ENCODE assay signal across 25 cellular contexts in the genomic region with DNA sequence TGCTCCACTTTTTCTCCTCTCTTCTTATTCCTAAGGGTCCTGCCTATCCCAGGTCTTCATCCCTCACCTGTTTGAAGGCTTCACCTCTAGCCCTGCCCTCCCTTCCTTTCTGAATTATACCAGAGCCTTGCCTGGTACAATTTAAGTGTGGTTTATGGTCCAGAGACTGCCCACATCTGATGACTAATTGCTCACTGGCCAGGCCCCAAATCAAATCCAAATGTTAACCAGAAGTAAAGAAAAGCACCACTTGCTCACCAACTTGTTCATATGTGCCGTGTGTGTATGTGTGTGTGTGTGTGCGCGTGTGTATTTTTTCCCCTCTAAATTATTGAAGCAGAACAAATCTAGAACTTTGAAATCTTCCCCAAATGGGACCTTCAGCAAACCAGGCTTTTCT. TPM values are rescaled to one million over a fixed set of nuclear protein-coding genes. Genes with fewer than 3 reads are reported as not detected.
A peak's percentile ranks its signal among the peaks of the same experiment; 100 is the strongest.
DNase-seq lines count a peak whose midpoint lies in the region; ATAC-seq and TF ChIP-seq lines count a peak whose summit lies in the region.
"Had no signal": no experiment of that assay in that cellular context is flagged by ENCODE, and none has a peak within 500 bp of the region (broad histone marks: within the 10 kb centered on the region; RNA-seq: fewer than 3 reads in every experiment).

No MANE protein-coding gene starts in this region.

- DNase-seq in BJ (ENCODE audit: low read depth) (peak; percentile 14), M059J (ENCODE audit: low read depth) (peak; percentile 62), mammary epithelial cell (peak; percentile 36), kidney tubule cell (ENCODE audit: low spot score) (peak; percentile 49), midbrain (lab: John Stamatoyannopoulos, UW) (no peak), NCI-H146 treated with DMSO at 0.1 percent for 48 hours (lab: John Stamatoyannopoulos, UW; ENCODE audit: unreplicated experiment) (no peak)
- DNase-seq in activated T-helper 1 cell treated with anti-CD3 and anti-CD28 coated beads, Interleukin-12 subunit alpha, Interleukin-12 subunit beta, Interleukin-2, Interleukin-4 antibody, amounts not matched to agents 30 ng/mL and 10 ng/mL and 1 ng/mL, durations not matched to agents 14 hours and 24 hours and 36 hours (ENCODE audit: low spot score) = no peak
- DNase-seq: activated CD4-positive, alpha-beta memory T cell treated with anti-CD3 and anti-CD28 coated beads for 36 hours; activated naive CD4-positive, alpha-beta T cell treated with anti-CD3 and anti-CD28 coated beads for 36 hours; body of pancreas; DMS79 treated with DMSO at 0.1 percent for 48 hours; foreskin melanocyte; KG1; left colon; NCI-H1048; NCI-H524 treated with DMSO at 0.1 percent for 48 hours; nephron progenitor cell; SIG-M5; stimulated activated CD4-positive, alpha-beta T cell treated with anti-CD3 and anti-CD28 coated beads, Interleukin-2, amount 100 ng/mL, for 48 hours; T-helper 2 cell had no signal

- H2AFZ ChIP-seq in mammary epithelial cell (ENCODE audit: low read depth, low read length) = no peak overlapping the region

- CTCF ChIA-PET in BJ (lab: Yijun Ruan, JAX) (interaction anchor here (6.7 kb wide), 1 partner anchor 15 kb away, joined by 52 read pairs; no protein-coding TSS in a partner anchor), mammary epithelial cell (lab: Charles Lee; ENCODE audit: low non-redundant PET) (no interaction called here)

- no peaks in the 10 kb centered on the region for H3K4me1 ChIP-seq in mammary epithelial cell (ENCODE audit: insufficient read depth, low read length)

- H3K4me3 ChIP-seq in BJ (ENCODE audit: low read depth, low read length) (no peak overlapping the region), mammary epithelial cell (replicated peaks in 1 of 3; ENCODE audit: insufficient read depth in 1 of 3, low read depth in 2 of 3, low read length in 3 of 3) (no peak overlapping the region)
- H3K4me3 ChIP-seq: body of pancreas had no signal

- H3K27me3 ChIP-seq in BJ (ENCODE audit: control insufficient read depth, insufficient read depth, low read length) (peaks cover 13% of the 10 kb centered on the region), mammary epithelial cell (ENCODE audit: insufficient read depth, low read length) (no peaks in the 10 kb centered on the region)
- H3K27me3 ChIP-seq: body of pancreas had no signal

- H3K27me3 Mint-ChIP-seq in activated T-helper 1 cell treated with anti-CD3 and anti-CD28 coated beads, Interleukin-12 subunit alpha, Interleukin-12 subunit beta, Interleukin-2, Interleukin-4 antibody, amounts not matched to agents 30 ng/mL and 10 ng/mL and 1 ng/mL, durations not matched to agents 14 hours and 24 hours and 36 hours (ENCODE audit: insufficient read depth) = peaks cover 8% of the 10 kb centered on the region

- no peak overlapping the region for H3K4me3 Mint-ChIP-seq in activated T-helper 1 cell treated with anti-CD3 and anti-CD28 coated beads, Interleukin-12 subunit alpha, Interleukin-12 subunit beta, Interleukin-2, Interleukin-4 antibody, amounts not matched to agents 30 ng/mL and 10 ng/mL and 1 ng/mL, durations not matched to agents 14 hours and 24 hours and 36 hours
- H3K4me3 Mint-ChIP-seq: activated CD4-positive, alpha-beta memory T cell treated with anti-CD3 and anti-CD28 coated beads for 36 hours; activated naive CD4-positive, alpha-beta T cell treated with anti-CD3 and anti-CD28 coated beads for 36 hours; mesothelial cell of epicardium; WTC11 had no signal

- no peaks in the 10 kb centered on the region for H3K9me3 Mint-ChIP-seq in activated T-helper 1 cell treated with anti-CD3 and anti-CD28 coated beads, Interleukin-12 subunit alpha, Interleukin-12 subunit beta, Interleukin-2, Interleukin-4 antibody, amounts not matched to agents 30 ng/mL and 10 ng/mL and 1 ng/mL, durations not matched to agents 14 hours and 24 hours and 36 hours
- H3K9me3 Mint-ChIP-seq: activated CD4-positive, alpha-beta memory T cell treated with anti-CD3 and anti-CD28 coated beads for 36 hours; activated naive CD4-positive, alpha-beta T cell treated with anti-CD3 and anti-CD28 coated beads for 36 hours; mesothelial cell of epicardium; nephron progenitor cell; WTC11 had no signal

- no peaks in the 10 kb centered on the region for H3K9me3 ChIP-seq in mammary epithelial cell (replicated peaks; ENCODE audit: insufficient read depth, low read length)
- H3K9me3 ChIP-seq: body of pancreas had no signal

- no peak overlapping the region for H3K4me2 ChIP-seq in mammary epithelial cell (ENCODE audit: insufficient read depth, low read depth, low read length)

- no peak overlapping the region for H3K9ac ChIP-seq in mammary epithelial cell (ENCODE audit: insufficient read depth, low read length)

- no TSS peak for BruUV-seq in mammary epithelial cell (replicated peaks; lab: Mats Ljungman, UMichigan)

- in situ Hi-C loops in mammary epithelial cell (cut with MboI; ENCODE audit: low sequenced_read_pairs in 2 of 2) = no loop called here

- H4K20me1 ChIP-seq in mammary epithelial cell (ENCODE audit: insufficient read depth, low read length) = no peaks in the 10 kb centered on the region

- intact Hi-C loops in mammary epithelial cell (cut with micrococcal nuclease) = no loop called here
- intact Hi-C loops in activated T-helper 1 cell treated with anti-CD3 and anti-CD28 coated beads, Interleukin-12 subunit alpha, Interleukin-12 subunit beta, Interleukin-2, Interleukin-4 antibody, amounts not matched to agents 30 ng/mL and 10 ng/mL and 1 ng/mL, durations not matched to agents 14 hours and 24 hours and 36 hours (cut with micrococcal nuclease) = no loop called here

- dilution Hi-C loops in mammary epithelial cell (cut with HindIII; ENCODE audit: low sequenced_read_pairs) = loop anchor here (10.0 kb wide), 2 partner anchors 101 to 549 kb away; partner anchors contain the start of gene SRSF10

- H3K36me3 ChIP-seq in BJ (ENCODE audit: control insufficient read depth, insufficient read depth, low read length) (no peaks in the 10 kb centered on the region), mammary epithelial cell (ENCODE audit: insufficient read depth, low read length) (no peaks in the 10 kb centered on the region)

- H3K79me2 ChIP-seq in mammary epithelial cell (ENCODE audit: insufficient read depth, low read length) = no peaks in the 10 kb centered on the region

- no peak overlapping the region for H3K27ac ChIP-seq in mammary epithelial cell (ENCODE audit: insufficient read depth, low read depth, low read length)
- H3K27ac ChIP-seq: body of pancreas had no signal

- WGBS in mammary epithelial cell (ENCODE audit: low coverage, missing lambda C conversion rate) = 88% methylated on average over 3 of the region's 3 CpGs

- POLR2A ChIA-PET in BJ (lab: Charles Lee) = interaction anchor here (0.5 kb wide), 1 partner anchor 815 kb away, joined by 4 read pairs; no protein-coding TSS in a partner anchor

- H3K27ac Mint-ChIP-seq in activated T-helper 1 cell treated with anti-CD3 and anti-CD28 coated beads, Interleukin-12 subunit alpha, Interleukin-12 subunit beta, Interleukin-2, Interleukin-4 antibody, amounts not matched to agents 30 ng/mL and 10 ng/mL and 1 ng/mL, durations not matched to agents 14 hours and 24 hours and 36 hours = no peak overlapping the region
- H3K27ac Mint-ChIP-seq: activated CD4-positive, alpha-beta memory T cell treated with anti-CD3 and anti-CD28 coated beads for 36 hours; activated naive CD4-positive, alpha-beta T cell treated with anti-CD3 and anti-CD28 coated beads for 36 hours; mesothelial cell of epicardium; WTC11 had no signal

- H3K36me3 Mint-ChIP-seq in activated T-helper 1 cell treated with anti-CD3 and anti-CD28 coated beads, Interleukin-12 subunit alpha, Interleukin-12 subunit beta, Interleukin-2, Interleukin-4 antibody, amounts not matched to agents 30 ng/mL and 10 ng/mL and 1 ng/mL, durations not matched to agents 14 hours and 24 hours and 36 hours (ENCODE audit: low read depth) = no peaks in the 10 kb centered on the region
- H3K36me3 Mint-ChIP-seq: activated CD4-positive, alpha-beta memory T cell treated with anti-CD3 and anti-CD28 coated beads for 36 hours; mesothelial cell of epicardium; WTC11 had no signal

- no peak for ATAC-seq in HG03520 (IDR thresholded peaks at IDR 0.05; ENCODE audit: unreplicated experiment)
- ATAC-seq: body of pancreas, left colon, WTC11 had no signal

- no peaks in the 10 kb centered on the region for H3K4me1 Mint-ChIP-seq in activated T-helper 1 cell treated with anti-CD3 and anti-CD28 coated beads, Interleukin-12 subunit alpha, Interleukin-12 subunit beta, Interleukin-2, Interleukin-4 antibody, amounts not matched to agents 30 ng/mL and 10 ng/mL and 1 ng/mL, durations not matched to agents 14 hours and 24 hours and 36 hours (ENCODE audit: low read depth)

- no peak for TF ChIP-seq CTCF in BJ (IDR thresholded peaks at IDR 0.05; ENCODE audit: insufficient read depth, low read depth, low read length)
- TF ChIP-seq CTCF in mammary epithelial cell (conservative IDR thresholded peaks at IDR 0.05 in 1 of 2, IDR thresholded peaks at IDR 0.05 in 1 of 2; ENCODE audit: extremely low read depth in 1 of 2, insufficient read depth in 1 of 2, low read depth in 1 of 2, low read length in 2 of 2) = no peak

RNA-seq across cellular contexts. Expression of gene MYOM3, which starts 26.4 kb away (rescaled TPM):
- polyA plus RNA-seq in BJ (2011; rRNA removed) (0.01 TPM in 1 of 2 replicates, not detected in the other), mammary epithelial cell (0.19 TPM)
- polyA minus RNA-seq in BJ (2011; rRNA and poly(A)+ RNA removed) = not detected in 2 replicates
- 0.02 and 0.32 TPM in 2 replicates for total RNA-seq in M059J (2014; rRNA removed; shearing (Covaris generic))
- total RNA-seq in mammary epithelial cell = 1 to 10 TPM in 1 of 2 donors, under 1 TPM in 1; 0.54 to 1.8 TPM
- 2.0 TPM for polyA minus RNA-seq in mammary epithelial cell
- not detected in 2 replicates for total RNA-seq in activated T-helper 1 cell treated with anti-CD3 and anti-CD28 coated beads, Interleukin-12 subunit alpha, Interleukin-12 subunit beta, Interleukin-2, Interleukin-4 antibody, amounts not matched to agents 30 ng/mL and 10 ng/mL and 1 ng/mL, durations not matched to agents 14 hours and 24 hours and 36 hours
- total RNA-seq: activated CD4-positive, alpha-beta memory T cell treated with anti-CD3 and anti-CD28 coated beads for 36 hours; activated naive CD4-positive, alpha-beta T cell treated with anti-CD3 and anti-CD28 coated beads for 36 hours had no signal

RNA-seq across cellular contexts. Expression of gene IL22RA1, which starts 57.4 kb away (rescaled TPM):
- polyA plus RNA-seq in BJ (2011; rRNA removed) = not detected in 2 replicates
- polyA minus RNA-seq in BJ (2011; rRNA and poly(A)+ RNA removed) = not detected in 2 replicates
- total RNA-seq in M059J (2014; rRNA removed; shearing (Covaris generic)) = 1.3 and 1.9 TPM in 2 replicates
- 1 to 10 TPM in 1 of 2 donors, under 1 TPM in 1; 0.50 to 3.3 TPM for total RNA-seq in mammary epithelial cell
- 2.7 TPM for polyA plus RNA-seq in mammary epithelial cell
- polyA minus RNA-seq in mammary epithelial cell = 0.62 TPM
- not detected in 2 replicates for total RNA-seq in activated T-helper 1 cell treated with anti-CD3 and anti-CD28 coated beads, Interleukin-12 subunit alpha, Interleukin-12 subunit beta, Interleukin-2, Interleukin-4 antibody, amounts not matched to agents 30 ng/mL and 10 ng/mL and 1 ng/mL, durations not matched to agents 14 hours and 24 hours and 36 hours
- total RNA-seq: activated CD4-positive, alpha-beta memory T cell treated with anti-CD3 and anti-CD28 coated beads for 36 hours; activated naive CD4-positive, alpha-beta T cell treated with anti-CD3 and anti-CD28 coated beads for 36 hours; skeletal muscle tissue; urinary bladder had no signal

Comparison
In these comparisons a context has a peak if more than half of its experiments do, and no peak if none do; other contexts are left out.
1. DNase-seq: peak in BJ (single experiment), M059J (single experiment), mammary epithelial cell (single experiment) and kidney tubule cell (single experiment); none in activated T-helper 1 cell treated with anti-CD3 and anti-CD28 coated beads, Interleukin-12 subunit alpha, Interleukin-12 subunit beta, Interleukin-2, Interleukin-4 antibody, amounts not matched to agents 30 ng/mL and 10 ng/mL and 1 ng/mL, durations not matched to agents 14 hours and 24 hours and 36 hours (single experiment), midbrain (single experiment) and NCI-H146 treated with DMSO at 0.1 percent for 48 hours (single experiment).